10 cellular contexts compared by ENCODE assay signal in the genomic region with DNA sequence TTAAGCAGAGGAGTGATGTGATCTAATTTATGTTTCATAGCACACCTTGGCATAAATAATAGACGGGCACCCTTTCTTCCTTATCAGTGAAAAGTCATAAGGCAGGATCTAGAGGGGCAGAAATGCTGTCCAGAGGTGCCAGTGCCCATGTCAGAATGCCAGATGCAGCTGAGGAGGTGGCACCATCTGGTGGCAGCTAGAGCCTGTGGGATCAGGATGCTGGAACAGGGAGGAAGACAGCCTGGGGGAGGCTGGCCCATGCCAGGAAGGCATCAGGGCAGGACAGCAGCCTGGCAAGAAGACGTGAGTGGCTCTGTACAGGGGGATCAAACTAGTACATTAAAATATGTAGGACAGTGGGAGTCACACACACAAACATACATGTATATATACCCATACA. TPM values are rescaled to one million over a fixed set of nuclear protein-coding genes. Genes with fewer than 3 reads are reported as not detected.
DNase-seq lines count a peak whose midpoint lies in the region; ATAC-seq, FAIRE-seq and TF ChIP-seq lines count a peak whose summit lies in the region.
"Had no signal": no experiment of that assay in that cellular context is flagged by ENCODE, and none has a peak within 500 bp of the region (broad histone marks: within the 10 kb centered on the region; RNA-seq: fewer than 3 reads in every experiment).

No MANE protein-coding gene starts in this region.

- no peaks in the 10 kb centered on the region for H3K9me3 Mint-ChIP-seq in MCF 10A (ENCODE audit: unreplicated experiment)

- H2BK120ac ChIP-seq in H1 (replicated peaks; ENCODE audit: low read depth, low read length) = no peak overlapping the region

- no peak overlapping the region for H2BK12ac ChIP-seq in H1 (ENCODE audit: low read depth, low read length)

- H3K27ac Mint-ChIP-seq in MCF 10A (ENCODE audit: low read depth, unreplicated experiment) = no peak overlapping the region

- no peak overlapping the region for H3K9ac ChIP-seq in H1 (replicated peaks in 1 of 4; ENCODE audit: extremely low read depth in 1 of 4, low read depth in 3 of 4, low read length in 3 of 4)

- no peak overlapping the region for H2BK5ac ChIP-seq in H1 (ENCODE audit: low read depth, low read length)

- H3K4me2 ChIP-seq in H1 (ENCODE audit: insufficient read depth in 1 of 2, low read depth in 2 of 2, low read length in 2 of 2) = no peak overlapping the region

- H3K36me3 Mint-ChIP-seq in MCF 10A (ENCODE audit: insufficient read depth, unreplicated experiment) = no peaks in the 10 kb centered on the region

- H3K4me3 ChIP-seq in breast epithelium = no peak overlapping the region
- no peak overlapping the region for H3K4me3 ChIP-seq in H1 (ENCODE audit: extremely low read depth in 1 of 4, insufficient read depth in 2 of 4, low read depth in 3 of 4, low read length in 4 of 4)
- no peak overlapping the region for H3K4me3 ChIP-seq in upper lobe of left lung

- no peak overlapping the region for H3K18ac ChIP-seq in H1 (ENCODE audit: extremely low read depth, low read length)

- H3K4me1 ChIP-seq in breast epithelium (no peaks in the 10 kb centered on the region), H1 (replicated peaks in 1 of 4; ENCODE audit: control insufficient read depth in 3 of 4, insufficient read depth in 4 of 4, low read length in 3 of 4) (no peaks in the 10 kb centered on the region), upper lobe of left lung (no peaks in the 10 kb centered on the region)

- no peak overlapping the region for H3K4me3 Mint-ChIP-seq in MCF 10A (ENCODE audit: unreplicated experiment)

- no peak overlapping the region for H3K23ac ChIP-seq in H1 (ENCODE audit: insufficient read length)

- no peak overlapping the region for H3K56ac ChIP-seq in H1 (replicated peaks; ENCODE audit: insufficient read length, low read depth, low read length)

- TF ChIP-seq RAD21 in H1 (IDR thresholded peaks at IDR 0.05 in 1 of 2, conservative IDR thresholded peaks at IDR 0.05 in 1 of 2; ENCODE audit: low read depth in 2 of 2, low read length in 2 of 2) = peak; percentile 56 to 64

- H4K20me1 ChIP-seq in H1 (replicated peaks in 1 of 2; ENCODE audit: control insufficient read depth in 1 of 2, insufficient read depth in 2 of 2, low read length in 2 of 2) = no peaks in the 10 kb centered on the region

- H4K91ac ChIP-seq in H1 (replicated peaks; ENCODE audit: insufficient read length, low read length) = no peak overlapping the region

- H3K36me3 ChIP-seq in breast epithelium = no peaks in the 10 kb centered on the region
- H3K36me3 ChIP-seq in H1 (ENCODE audit: control insufficient read depth in 2 of 4, insufficient read depth in 4 of 4, low read length in 3 of 4) = no peaks in the 10 kb centered on the region
- H3K36me3 ChIP-seq in upper lobe of left lung = no peaks in the 10 kb centered on the region

- no peak overlapping the region for H4K8ac ChIP-seq in H1 (ENCODE audit: extremely low read depth, insufficient read depth, low read length)

- H2AK5ac ChIP-seq in H1 (ENCODE audit: low read depth, low read length) = no peak overlapping the region

- H3K27me3 ChIP-seq in breast epithelium (no peaks in the 10 kb centered on the region), H1 (replicated peaks in 1 of 4; ENCODE audit: control insufficient read depth in 3 of 4, extremely low read depth in 1 of 4, insufficient read depth in 3 of 4, low read length in 3 of 4) (no peaks in the 10 kb centered on the region), upper lobe of left lung (no peaks in the 10 kb centered on the region)

- TF ChIP-seq EP300 in H1 (IDR thresholded peaks at IDR 0.05; ENCODE audit: borderline replicate concordance in 1 of 2, low read depth in 2 of 2, low read length in 2 of 2) = no peak
- TF ChIP-seq EP300 in upper lobe of left lung (IDR thresholded peaks at IDR 0.05) = no peak

- ATAC-seq in upper lobe of left lung (ENCODE audit: low FRiP score in 2 of 2) (peak in 1 of 2 donors; percentile 54), GM21786 (IDR thresholded peaks at IDR 0.05; ENCODE audit: unreplicated experiment) (no peak)

- TF ChIP-seq CTCF in MCF 10A (IDR thresholded peaks at IDR 0.05; ENCODE audit: unreplicated experiment) (no peak), breast epithelium (IDR thresholded peaks at IDR 0.05) (no peak), H1 (IDR thresholded peaks at IDR 0.05; ENCODE audit: control extremely low read depth in 1 of 3, insufficient read depth in 1 of 3, low read depth in 1 of 3, low read length in 3 of 3) (peak; percentile 35 to 60 (median 59); a peak in 3 of 4 replicates), upper lobe of left lung (IDR thresholded peaks at IDR 0.05) (peak in 1 of 6 experiments; percentile 17)

- H3K79me2 ChIP-seq in H1 (ENCODE audit: control insufficient read depth in 1 of 2, insufficient read depth in 2 of 2, low read length in 2 of 2) = no peaks in the 10 kb centered on the region

- H3K23me2 ChIP-seq in H1 (ENCODE audit: low read depth, low read length) = no peaks in the 10 kb centered on the region

- BruUV-seq in MCF 10A (replicated peaks; lab: Mats Ljungman, UMichigan) = no TSS peak

- POLR2A ChIA-PET in MCF 10A (lab: Yijun Ruan, JAX) (interaction anchor here (1.1 kb wide), 1 partner anchor 271 kb away, joined by 3 read pairs; no protein-coding TSS in a partner anchor), H1 (lab: Charles Lee; ENCODE audit: partially characterized antibody) (no interaction called here)

- H4K5ac ChIP-seq in H1 (ENCODE audit: insufficient read length, low read depth, low read length) = no peak overlapping the region

- peak; percentile 45 for DNase-seq in MCF 10A (ENCODE audit: unreplicated experiment)
- no peak for DNase-seq in breast epithelium (ENCODE audit: low spot score in 2 of 2)
- peak; percentile 20 for DNase-seq in NCI-H1694 treated with DMSO at 0.1 percent for 48 hours (lab: John Stamatoyannopoulos, UW)
- DNase-seq in H1 (ENCODE audit: low read depth in 1 of 2, low spot score in 2 of 2) = no peak
- peak; percentile 2 to 26 for DNase-seq in upper lobe of left lung
- DNase-seq in DMS79 treated with DMSO at 0.1 percent for 48 hours (lab: John Stamatoyannopoulos, UW) = no peak
- DNase-seq in hippocampal formation (lab: John Stamatoyannopoulos, UW) = no peak
- DNase-seq: activated naive CD4-positive, alpha-beta T cell treated with Interleukin-2 at 50 U/mL for 16 hours had no signal

- FAIRE-seq in H1 (lab: Jason Lieb, UNC) = no peak
- FAIRE-seq: RCC 7860 had no signal

- H3K9me3 ChIP-seq in breast epithelium = no peaks in the 10 kb centered on the region
- H3K9me3 ChIP-seq in H1 (ENCODE audit: insufficient read depth in 2 of 2, low read depth in 1 of 2, low read length in 1 of 2) = no peaks in the 10 kb centered on the region
- no peaks in the 10 kb centered on the region for H3K9me3 ChIP-seq in upper lobe of left lung

- no peak overlapping the region for H3K14ac ChIP-seq in H1 (ENCODE audit: insufficient read length)

- H2AFZ ChIP-seq in H1 (ENCODE audit: low read length) = no peak overlapping the region

- H3K27ac ChIP-seq in breast epithelium (no peak overlapping the region), H1 (ENCODE audit: low read depth, low read length) (no peak overlapping the region), upper lobe of left lung (no peak overlapping the region)

- intact Hi-C loops in MCF 10A (cut with micrococcal nuclease) (no loop called here), breast epithelium (cut with DNase I; ENCODE audit: low total_unique reads) (loop anchor here (10.0 kb wide), 1 partner anchor 61 kb away; no protein-coding TSS in a partner anchor)

- H3K79me1 ChIP-seq in H1 (ENCODE audit: low read depth, low read length) = no peaks in the 10 kb centered on the region

- no peak overlapping the region for H2BK15ac ChIP-seq in H1 (ENCODE audit: low read length)

- no peak overlapping the region for H3K4ac ChIP-seq in H1 (replicated peaks; ENCODE audit: insufficient read length, low read depth, low read length)

- no peak for TF ChIP-seq POLR2A in breast epithelium (IDR thresholded peaks at IDR 0.05)
- no peak for TF ChIP-seq POLR2A in H1 (IDR thresholded peaks at IDR 0.05; ENCODE audit: control extremely low read depth in 1 of 2, low read depth in 2 of 2, low read length in 2 of 2)
- no peak for TF ChIP-seq POLR2A in upper lobe of left lung (IDR thresholded peaks at IDR 0.05)

- H2BK20ac ChIP-seq in H1 (ENCODE audit: low read length) = no peak overlapping the region

- H3K4me1 Mint-ChIP-seq in MCF 10A (ENCODE audit: insufficient read depth, unreplicated experiment) = no peaks in the 10 kb centered on the region

- 80% methylated on average over 2 of the region's 2 CpGs; no CpG with 5 or more reads in 1 of the 2 experiments for WGBS in H1 (ENCODE audit: extremely low coverage in 1 of 2, insufficient coverage in 1 of 2, insufficient read length in 1 of 2, insufficient replicate concordance in 2 of 2, low coverage in 1 of 2, low lambda C conversion rate in 2 of 2, missing lambda C conversion rate in 1 of 2), 2 experiments
- 67 to 83% methylated on average over 2 of the region's 2 CpGs for WGBS in upper lobe of left lung, 2 donors

- CTCF ChIA-PET in MCF 10A (lab: Yijun Ruan, JAX) (interaction anchor here (0.7 to 11.0 kb wide), 3 partner anchors 16 to 88 kb away, joined by 3 to 321 read pairs (median 3); no protein-coding TSS in a partner anchor), H1 (lab: Charles Lee; ENCODE audit: partially characterized antibody) (interaction anchor here (0.6 to 7.6 kb wide), 8 partner anchors 13 to 244 kb away, joined by 3 to 91 read pairs (median 4); no protein-coding TSS in a partner anchor)

- H3K27me3 Mint-ChIP-seq in MCF 10A (ENCODE audit: insufficient read depth, unreplicated experiment) = no peaks in the 10 kb centered on the region

RNA-seq across cellular contexts. Expression of a gene that starts 16.5 kb away (rescaled TPM):
- total RNA-seq in MCF 10A (2022) (0.19 and 0.25 TPM in 2 replicates), breast epithelium (not detected), upper lobe of left lung (1 to 10 TPM in 3 of 6 donors, under 1 TPM in 3; 0.20 to 7.3 (median 0.93) TPM)
- total RNA-seq in H1 (2021; fragmentation: NEBNext Ultra II Directional; extraction: Animal tissue kit (Norgen Biotek cat#: 25700)) = 0.10 TPM in 1 of 2 replicates, not detected in the other
- polyA plus RNA-seq in H1 (2011; rRNA removed) = under 0.01 TPM in 1 of 2 replicates, not detected in the other
- 0.01 TPM for polyA plus RNA-seq in H1 (2011; cell fraction: cytosol; rRNA removed)
- polyA plus RNA-seq in H1 (2011; cell fraction: nucleus; rRNA removed) = 0.07 TPM
- polyA plus RNA-seq in H1 (2012, experiment 1 of 2) = 0.06 TPM in 1 of 4 replicates, not detected in the others
- not detected for polyA plus RNA-seq in H1 (2012, experiment 2 of 2)
- polyA plus RNA-seq in H1 (2013, experiment 1 of 2) = 0.04 TPM
- 0.02 TPM for polyA plus RNA-seq in H1 (2013, experiment 2 of 2)
- polyA minus RNA-seq in H1 (2011; rRNA and poly(A)+ RNA removed) = 0.05 TPM in 1 of 2 replicates, not detected in the other
- not detected for polyA minus RNA-seq in H1 (2011; cell fraction: cytosol; rRNA and poly(A)+ RNA removed)
- 0.10 TPM for polyA minus RNA-seq in H1 (2011; cell fraction: nucleus; rRNA and poly(A)+ RNA removed)

Comparison
In these comparisons a context has a peak if more than half of its experiments do, and no peak if none do; other contexts are left out.
1. DNase-seq: peak in MCF 10A (single experiment), NCI-H1694 treated with DMSO at 0.1 percent for 48 hours (single experiment) and upper lobe of left lung (2 of 2); none in breast epithelium (0 of 2), H1 (0 of 2), DMS79 treated with DMSO at 0.1 percent for 48 hours (single experiment) and hippocampal formation (0 of 2).
2. CTCF ChIP-seq: peak in H1 (3 of 3); none in MCF 10A (single experiment) and breast epithelium (0 of 3).